Comparison of ENCODE assay signal across 14 cellular contexts in genomic region chr20:34527016-34527415, GRCh38. TPM values are rescaled to one million over a fixed set of nuclear protein-coding genes. Genes with fewer than 3 reads are reported as not detected.
A peak's percentile ranks its signal among the peaks of the same experiment; 100 is the strongest.
DNase-seq lines count a peak whose midpoint lies in the region; ATAC-seq and TF ChIP-seq lines count a peak whose summit lies in the region.
"Had no signal": no experiment of that assay in that cellular context is flagged by ENCODE, and none has a peak within 500 bp of the region (broad histone marks: within the 10 kb centered on the region; RNA-seq: fewer than 3 reads in every experiment).

No MANE protein-coding gene starts in this region.

- POLR2A ChIA-PET in Panc1 (lab: Charles Lee) = no interaction called here

- H3K9me3 ChIP-seq in Panc1 (ENCODE audit: control insufficient read depth, insufficient read depth, low read depth, low read length) = no peaks in the 10 kb centered on the region

- TF ChIP-seq CTCF in Panc1 (IDR thresholded peaks at IDR 0.05) (no peak), chondrocyte (IDR thresholded peaks at IDR 0.05) (no peak), mesothelial cell of epicardium (IDR thresholded peaks at IDR 0.05; ENCODE audit: unreplicated experiment) (no peak), brain microvascular endothelial cell (IDR thresholded peaks at IDR 0.05; ENCODE audit: low read depth, low read length, missing control alignments) (no peak)

- H3K27me3 ChIP-seq in Panc1 (ENCODE audit: control insufficient read depth, insufficient read depth, low read length) = no peaks in the 10 kb centered on the region
- no peaks in the 10 kb centered on the region for H3K27me3 ChIP-seq in brain microvascular endothelial cell (replicated peaks)

- H3K4me3 Mint-ChIP-seq in chondrocyte (ENCODE audit: unreplicated experiment) (no peak overlapping the region), mesothelial cell of epicardium (no peak overlapping the region)
- H3K4me3 Mint-ChIP-seq: activated CD4-positive, alpha-beta T cell treated with anti-CD3 and anti-CD28 coated beads, Interleukin-2, amount 10 ng/mL, durations not matched to agents 7 days and 5 days; stimulated activated memory B cell treated with anti-CD40 and anti-IgM and Interleukin-4, amounts not matched to agents 10 μg/mL and 1 μg/mL and 100 μg/mL, for 72 hours; T-helper 2 cell treated with Interferon-gamma antibody and Interleukin-4, amounts not matched to agents 5 μg/mL and 100 μg/mL, for 36 hours had no signal

- in situ Hi-C loops in Panc1 (cut with HindIII; ENCODE audit: low pct_unique_long_range_greater_than_20kb, low sequenced_read_pairs) = no loop called here
- in situ Hi-C loops in brain microvascular endothelial cell (cut with HindIII; ENCODE audit: low pct_ligation_motif_present, low sequenced_read_pairs) = no loop called here

- BruUV-seq in Panc1 (replicated peaks; lab: Mats Ljungman, UMichigan) = no TSS peak

- H3K27ac ChIP-seq in Panc1 (ENCODE audit: low read length) = peak overlapping the region; percentile 79
- H3K27ac ChIP-seq in substantia nigra (ENCODE audit: low read depth, low read length, poor library complexity, severe bottlenecking) = peak overlapping the region; percentile 99
- H3K27ac ChIP-seq in brain microvascular endothelial cell = no peak overlapping the region

- CTCF ChIA-PET in Panc1 (lab: Charles Lee) = interaction anchor here (0.7 to 1.3 kb wide), 2 partner anchors 176 to 181 kb away, joined by 3 to 4 read pairs; no protein-coding TSS in a partner anchor

- intact Hi-C loops in Panc1 (cut with micrococcal nuclease; ENCODE audit: unreplicated experiment) = no loop called here

- peaks cover 35% of the 10 kb centered on the region for H3K36me3 Mint-ChIP-seq in chondrocyte (ENCODE audit: low read depth)
- peaks cover 14% of the 10 kb centered on the region for H3K36me3 Mint-ChIP-seq in mesothelial cell of epicardium

- H3K4me1 ChIP-seq in Panc1 (ENCODE audit: control insufficient read depth, insufficient read depth, low read length) = peaks cover 49% of the 10 kb centered on the region

- no peak for ATAC-seq in Panc1
- ATAC-seq: stimulated activated memory B cell treated with anti-CD40 and anti-IgM and Interleukin-4, amounts not matched to agents 10 μg/mL and 1 μg/mL and 100 μg/mL, for 72 hours had no signal

- DNase-seq in Panc1 (ENCODE audit: low read depth, low spot score) = no peak
- DNase-seq in chondrocyte (ENCODE audit: low spot score) = no peak
- DNase-seq in mesothelial cell of epicardium (ENCODE audit: low spot score in 2 of 2, unreplicated experiment in 2 of 2) = no peak
- DNase-seq in substantia nigra (lab: John Stamatoyannopoulos, UW) = no peak
- no peak for DNase-seq in brain microvascular endothelial cell
- DNase-seq in middle frontal gyrus (ENCODE audit: extremely low spot score, low spot score) = no peak
- DNase-seq in stimulated activated CD4-positive, alpha-beta T cell treated with anti-CD3 and anti-CD28 coated beads, Interleukin-4, amount 100 ng/mL, for 1 hour = no peak
- DNase-seq in hippocampal formation (lab: John Stamatoyannopoulos, UW) = no peak
- DNase-seq: activated CD4-positive, alpha-beta T cell treated with anti-CD3 and anti-CD28 coated beads, Interleukin-2, amount 10 ng/mL, durations not matched to agents 7 days and 5 days; NCI-H524 treated with DMSO at 0.1 percent for 48 hours; RPMI8226; stimulated activated CD4-positive, alpha-beta T cell treated with anti-CD3 and anti-CD28 coated beads, Interleukin-4, amount 100 ng/mL, for 24 hours had no signal

- H3K36me3 ChIP-seq in Panc1 (ENCODE audit: control insufficient read depth, insufficient read depth, low read length) (peaks cover 12% of the 10 kb centered on the region; the same call in 1 of the 2 replicates), brain microvascular endothelial cell (replicated peaks) (peaks cover 42% of the 10 kb centered on the region)

- H3K9me3 Mint-ChIP-seq in chondrocyte (ENCODE audit: low read depth) (no peaks in the 10 kb centered on the region), mesothelial cell of epicardium (no peaks in the 10 kb centered on the region)
- H3K9me3 Mint-ChIP-seq: activated CD4-positive, alpha-beta T cell treated with anti-CD3 and anti-CD28 coated beads, Interleukin-2, amount 10 ng/mL, durations not matched to agents 7 days and 5 days; stimulated activated memory B cell treated with anti-CD40 and anti-IgM and Interleukin-4, amounts not matched to agents 10 μg/mL and 1 μg/mL and 100 μg/mL, for 72 hours; T-helper 2 cell treated with Interferon-gamma antibody and Interleukin-4, amounts not matched to agents 5 μg/mL and 100 μg/mL, for 36 hours had no signal

- H3K4me3 ChIP-seq in Panc1 (ENCODE audit: low read depth in 2 of 2, low read length in 2 of 2) (no peak overlapping the region), brain microvascular endothelial cell (ENCODE audit: low read depth, low read length) (no peak overlapping the region)

- H3K27me3 Mint-ChIP-seq in chondrocyte (ENCODE audit: low read depth) = no peaks in the 10 kb centered on the region
- H3K27me3 Mint-ChIP-seq in mesothelial cell of epicardium (ENCODE audit: low read depth) = no peaks in the 10 kb centered on the region
- H3K27me3 Mint-ChIP-seq: activated CD4-positive, alpha-beta T cell treated with anti-CD3 and anti-CD28 coated beads, Interleukin-2, amount 10 ng/mL, durations not matched to agents 7 days and 5 days; stimulated activated memory B cell treated with anti-CD40 and anti-IgM and Interleukin-4, amounts not matched to agents 10 μg/mL and 1 μg/mL and 100 μg/mL, for 72 hours had no signal

- H3K27ac Mint-ChIP-seq in chondrocyte (ENCODE audit: unreplicated experiment) (peak overlapping the region; percentile 99), mesothelial cell of epicardium (peak overlapping the region; percentile 93)
- H3K27ac Mint-ChIP-seq: activated CD4-positive, alpha-beta T cell treated with anti-CD3 and anti-CD28 coated beads, Interleukin-2, amount 10 ng/mL, durations not matched to agents 7 days and 5 days; stimulated activated memory B cell treated with anti-CD40 and anti-IgM and Interleukin-4, amounts not matched to agents 10 μg/mL and 1 μg/mL and 100 μg/mL, for 72 hours; T-helper 2 cell treated with Interferon-gamma antibody and Interleukin-4, amounts not matched to agents 5 μg/mL and 100 μg/mL, for 36 hours had no signal

- peaks cover 65% of the 10 kb centered on the region for H3K4me1 Mint-ChIP-seq in chondrocyte (ENCODE audit: low read depth)
- peaks cover 38% of the 10 kb centered on the region for H3K4me1 Mint-ChIP-seq in mesothelial cell of epicardium

RNA-seq across cellular contexts. Expression of gene DYNLRB1, which starts 10.8 kb away (rescaled TPM):
- 155 TPM for total RNA-seq in Panc1 (2021; ENCODE audit: unreplicated experiment)
- polyA plus RNA-seq in Panc1 (2012; ENCODE audit: insufficient read length) = 458 TPM
- 111 to 204 TPM (median 199 TPM) in 3 replicates for total RNA-seq in chondrocyte
- 95.9 to 101 TPM (median 96.7 TPM) in 3 replicates for total RNA-seq in mesothelial cell of epicardium

RNA-seq across cellular contexts. Expression of gene MAP1LC3A, which starts 31.5 kb away (rescaled TPM):
- total RNA-seq in Panc1 (2021; ENCODE audit: unreplicated experiment) (25.1 TPM), chondrocyte (49.4 to 128 TPM (median 120 TPM) in 3 replicates), mesothelial cell of epicardium (36.0 to 42.2 TPM (median 37.8 TPM) in 3 replicates)
- polyA plus RNA-seq in Panc1 (2012; ENCODE audit: insufficient read length) = 72.4 TPM
